Comparison of ENCODE assay signal across 7 cellular contexts in the genomic region with DNA sequence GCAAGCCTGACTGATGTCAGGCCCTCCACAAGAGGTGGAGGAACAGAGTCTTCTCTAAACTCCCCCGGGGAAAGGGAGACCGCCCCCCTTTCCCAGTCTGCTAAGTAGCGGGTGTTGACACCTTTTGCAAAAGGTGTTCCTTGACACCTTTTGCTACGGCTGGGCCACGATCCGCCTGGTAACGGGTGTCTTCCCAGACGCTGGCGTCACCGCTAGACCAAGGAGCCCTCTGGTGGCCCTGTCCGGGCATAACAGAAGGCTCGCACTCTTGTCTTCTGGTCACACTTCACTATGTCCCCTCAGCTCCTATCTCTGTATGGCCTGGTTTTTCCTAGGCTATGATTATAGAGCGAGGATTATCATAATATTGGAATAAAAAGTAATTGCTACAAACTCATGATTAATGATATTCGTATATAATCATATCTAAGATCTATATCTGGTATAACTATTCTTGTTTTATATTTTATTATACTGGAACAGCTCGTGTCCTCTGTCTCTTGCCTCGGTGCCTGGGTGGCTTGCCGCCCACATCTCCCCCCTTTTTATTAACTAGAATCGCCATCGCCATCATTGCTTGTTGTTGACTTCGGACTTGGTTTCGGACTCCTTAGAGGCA. TPM values are rescaled to one million over a fixed set of nuclear protein-coding genes. Genes with fewer than 3 reads are reported as not detected.
DNase-seq lines count a peak whose midpoint lies in the region; TF ChIP-seq lines count a peak whose summit lies in the region.
"Not testable (repeated sequence)": the region's sequence is repeated elsewhere in the genome, so short reads cannot be mapped to it uniquely, and the experiment has no call there.

No MANE protein-coding gene starts in this region.

- H3K27ac Mint-ChIP-seq in progenitor cell of endocrine pancreas: not testable (repeated sequence)

- TF ChIP-seq CTCF in DOHH2 (IDR thresholded peaks at IDR 0.05; ENCODE audit: low read depth, low read length, poor library complexity, severe bottlenecking) (peak; percentile 44), Loucy (conservative IDR thresholded peaks at IDR 0.05; ENCODE audit: low read length) (peak; percentile 22; the same call in 1 of the 2 replicates), epithelial cell of proximal tubule (conservative IDR thresholded peaks at IDR 0.05; ENCODE audit: low read depth, low read length) (peak; percentile 44), progenitor cell of endocrine pancreas (IDR thresholded peaks at IDR 0.05; ENCODE audit: unreplicated experiment) (peak; percentile 50)

- H3K79me2 ChIP-seq in DOHH2 (ENCODE audit: control insufficient read depth, low read length); Loucy (ENCODE audit: insufficient read depth, low read length): not testable (repeated sequence)

- not testable (repeated sequence) for H3K9me3 Mint-ChIP-seq in progenitor cell of endocrine pancreas (ENCODE audit: low read depth)

- H3K27me3 Mint-ChIP-seq in progenitor cell of endocrine pancreas: not testable (repeated sequence)

- not testable (repeated sequence) for H3K4me3 ChIP-seq in DOHH2 (ENCODE audit: low read length); Loucy (ENCODE audit: low read length, poor library complexity, severe bottlenecking); adipocyte (ENCODE audit: low read length); epithelial cell of proximal tubule (ENCODE audit: low read depth, low read length)

- H3K36me3 Mint-ChIP-seq in progenitor cell of endocrine pancreas (ENCODE audit: insufficient read depth): not testable (repeated sequence)

- H3K27me3 ChIP-seq in DOHH2 (ENCODE audit: control insufficient read depth, low read length); Loucy (ENCODE audit: insufficient read depth, low read length, poor library complexity, severe bottlenecking); adipocyte (replicated peaks; ENCODE audit: control insufficient read depth, insufficient read depth, low read length): not testable (repeated sequence)

- H2AFZ ChIP-seq in Loucy (ENCODE audit: low read length): not testable (repeated sequence)

- not testable (repeated sequence) for H3K4me2 ChIP-seq in DOHH2 (ENCODE audit: low read length); Loucy (ENCODE audit: low read depth, low read length, poor library complexity, severe bottlenecking)

- not testable (repeated sequence) for H4K20me1 ChIP-seq in DOHH2 (ENCODE audit: control insufficient read depth, insufficient read depth, low read depth, low read length); Loucy (ENCODE audit: insufficient read depth, low read length, poor library complexity, severe bottlenecking)

- peak; percentile 27 for DNase-seq in UCSD-AML1 (lab: John Stamatoyannopoulos, UW; ENCODE audit: unreplicated experiment)
- DNase-seq in adipocyte (ENCODE audit: low read depth): peak; percentile 15
- not testable (repeated sequence) for DNase-seq in epithelial cell of proximal tubule (ENCODE audit: low read depth); progenitor cell of endocrine pancreas (ENCODE audit: low spot score, unreplicated experiment)
- peak; percentile 27 for DNase-seq in kidney tubule cell (ENCODE audit: low spot score)

- not testable (repeated sequence) for H3K9me3 ChIP-seq in DOHH2 (ENCODE audit: control insufficient read depth, insufficient read depth, low read length); Loucy (ENCODE audit: insufficient read depth, low read depth, low read length); adipocyte (ENCODE audit: control insufficient read depth, low read length)

- H3K36me3 ChIP-seq in DOHH2 (ENCODE audit: control insufficient read depth, low read length); Loucy (ENCODE audit: insufficient read depth, low read length); adipocyte (ENCODE audit: control insufficient read depth, insufficient read depth, low read length, severe bottlenecking): not testable (repeated sequence)

- H3K9ac ChIP-seq in Loucy (ENCODE audit: low read depth, low read length, poor library complexity, severe bottlenecking); adipocyte (ENCODE audit: low read length): not testable (repeated sequence)

- not testable (repeated sequence) for H3K4me1 ChIP-seq in DOHH2 (ENCODE audit: control insufficient read depth, low read length); Loucy (ENCODE audit: insufficient read depth, low read length, poor library complexity, severe bottlenecking)
- H3K4me1 ChIP-seq in adipocyte (ENCODE audit: control insufficient read depth, insufficient read depth, low read length): peaks cover 12% of the 10 kb centered on the region

- H3K4me1 Mint-ChIP-seq in progenitor cell of endocrine pancreas (ENCODE audit: low read depth): not testable (repeated sequence)

- not testable (repeated sequence) for H3K4me3 Mint-ChIP-seq in progenitor cell of endocrine pancreas (ENCODE audit: low read depth)

- H3K9me2 ChIP-seq in DOHH2 (replicated peaks; ENCODE audit: control insufficient read depth, low read length); Loucy (replicated peaks; ENCODE audit: low read depth, low read length): not testable (repeated sequence)

- not testable (repeated sequence) for H3K27ac ChIP-seq in DOHH2 (ENCODE audit: low read depth, low read length)

- H3F3A ChIP-seq in DOHH2 (ENCODE audit: control insufficient read depth, insufficient read depth); Loucy (ENCODE audit: low read depth): not testable (repeated sequence)

RNA-seq across cellular contexts. Expression of gene KCTD5, which starts 21.5 kb away (rescaled TPM):
- 45.1 and 51.4 TPM in 2 replicates for total RNA-seq in epithelial cell of proximal tubule
- total RNA-seq in progenitor cell of endocrine pancreas: 21.4 and 24.5 TPM in 2 replicates

RNA-seq across cellular contexts. Expression of gene PRSS27, which starts 59.2 kb away (rescaled TPM):
- total RNA-seq in epithelial cell of proximal tubule (0.29 and 0.92 TPM in 2 replicates), progenitor cell of endocrine pancreas (6.3 and 6.6 TPM in 2 replicates)
